21 cellular contexts compared by ENCODE assay signal in genomic region chr5:72485366-72486052, GRCh38. TPM values are rescaled to one million over a fixed set of nuclear protein-coding genes. Genes with fewer than 3 reads are reported as not detected.
DNase-seq lines count a peak whose midpoint lies in the region; ATAC-seq, FAIRE-seq and TF ChIP-seq lines count a peak whose summit lies in the region.
"Had no signal": no experiment of that assay in that cellular context is flagged by ENCODE, and none has a peak within 500 bp of the region (broad histone marks: within the 10 kb centered on the region; RNA-seq: fewer than 3 reads in every experiment).

No MANE protein-coding gene starts in this region.

- peak; percentile 3 for DNase-seq in DMS79 treated with DMSO at 0.1 percent for 48 hours (lab: John Stamatoyannopoulos, UW)
- DNase-seq in DMS79 (lab: John Stamatoyannopoulos, UW), result no peak
- DNase-seq in bronchial epithelial cell (ENCODE audit: low read depth), result peak; percentile 93
- peak; percentile 84 for DNase-seq in myocyte (ENCODE audit: low read depth)
- DNase-seq in retina, result no peak
- DNase-seq in NCI-H1048 (lab: John Stamatoyannopoulos, UW), result no peak
- no peak for DNase-seq in superior temporal gyrus (ENCODE audit: extremely low spot score)
- DNase-seq: activated CD4-positive, alpha-beta T cell treated with anti-CD3 and anti-CD28 coated beads, Interleukin-2, amount 10 ng/mL, durations not matched to agents 24 days and 14 days; activated naive CD4-positive, alpha-beta T cell treated with anti-CD3 and anti-CD28 coated beads for 36 hours; cortex of kidney; head of caudate nucleus; NCI-H1417 treated with DMSO at 0.1 percent for 48 hours; NCI-H526; occipital lobe; stimulated activated CD4-positive, alpha-beta T cell treated with anti-CD3 and anti-CD28 coated beads, Interleukin-4, amount 100 ng/mL, for 4 hours had no signal

- no peak for FAIRE-seq in bronchial epithelial cell (lab: Jason Lieb, UNC)

- no peak for TF ChIP-seq CTCF in bronchial epithelial cell (IDR thresholded peaks at IDR 0.05; ENCODE audit: insufficient read depth, low read length, severe bottlenecking)

- no peak overlapping the region for H3K4me3 ChIP-seq in bronchial epithelial cell (ENCODE audit: low read depth, low read length)
- H3K4me3 ChIP-seq: BLaER1 treated with 17β-estradiol and CSF1 and Interleukin-3, amounts not matched to agents 10 nM and 100 nM; esophagus muscularis mucosa; thoracic aorta had no signal

- no peaks in the 10 kb centered on the region for H3K36me3 ChIP-seq in bronchial epithelial cell (ENCODE audit: control insufficient read depth, insufficient read depth, low read length)
- H3K36me3 ChIP-seq: BLaER1 treated with 17β-estradiol and CSF1 and Interleukin-3, amounts not matched to agents 10 nM and 100 nM; thoracic aorta had no signal

- H3K27me3 ChIP-seq in bronchial epithelial cell (ENCODE audit: control insufficient read depth, insufficient read depth, low read length), result no peaks in the 10 kb centered on the region
- H3K27me3 ChIP-seq: BLaER1 treated with 17β-estradiol and CSF1 and Interleukin-3, amounts not matched to agents 10 nM and 100 nM; esophagus muscularis mucosa had no signal

- no peak for ATAC-seq in HG02852 (IDR thresholded peaks at IDR 0.05; ENCODE audit: unreplicated experiment)
- ATAC-seq: Panc1 had no signal

RNA-seq across cellular contexts. Expression of gene ZNF366, which starts 21.7 kb away (rescaled TPM):
- total RNA-seq in bronchial epithelial cell (not detected in 2 replicates), myocyte (0.31 and 1.4 TPM in 2 replicates)
- 0.43 TPM for polyA plus RNA-seq in myocyte (2012)
- total RNA-seq: activated CD4-positive, alpha-beta T cell treated with anti-CD3 and anti-CD28 coated beads, Interleukin-2, amount 10 ng/mL, durations not matched to agents 24 days and 14 days; activated naive CD4-positive, alpha-beta T cell treated with anti-CD3 and anti-CD28 coated beads for 36 hours; mesothelial cell of epicardium had no signal

Comparison
In these comparisons a context has a peak if more than half of its experiments do, and no peak if none do; other contexts are left out.
1. DNase-seq: peak in DMS79 treated with DMSO at 0.1 percent for 48 hours (single experiment), bronchial epithelial cell (single experiment) and myocyte (single experiment); none in DMS79 (single experiment), retina (single experiment), NCI-H1048 (single experiment) and superior temporal gyrus (single experiment).